ENCODE assay signal across 13 cellular contexts in genomic region chr20:4102381-4102780, GRCh38. TPM values are rescaled to one million over a fixed set of nuclear protein-coding genes. Genes with fewer than 3 reads are reported as not detected.
DNase-seq lines count a peak whose midpoint lies in the region; TF ChIP-seq lines count a peak whose summit lies in the region.
"Had no signal": no experiment of that assay in that cellular context is flagged by ENCODE, and none has a peak within 500 bp of the region (broad histone marks: within the 10 kb centered on the region; RNA-seq: fewer than 3 reads in every experiment).

No MANE protein-coding gene starts in this region.

- dilution Hi-C loops in mammary epithelial cell (cut with HindIII; ENCODE audit: low sequenced_read_pairs), result loop anchor here (5.0 kb wide), 1 partner anchor 65 kb away; no protein-coding TSS in a partner anchor

- no TSS peak for BruUV-seq in mammary epithelial cell (replicated peaks; lab: Mats Ljungman, UMichigan)

- peaks cover 9% of the 10 kb centered on the region for H3K4me1 ChIP-seq in GM23248 (ENCODE audit: insufficient read depth)
- peaks cover 5% of the 10 kb centered on the region for H3K4me1 ChIP-seq in mammary epithelial cell (ENCODE audit: insufficient read depth, low read length)
- H3K4me1 ChIP-seq: esophagus squamous epithelium, upper lobe of right lung had no signal

- in situ Hi-C loops in GM23248 (cut with MboI) (no loop called here), mammary epithelial cell (cut with MboI; ENCODE audit: low sequenced_read_pairs in 2 of 2) (loop anchor here in 1 of 2 donors (10.0 kb wide), 1 partner anchor 492 kb away; no protein-coding TSS in a partner anchor), ACHN (cut with HindIII; ENCODE audit: low pct_ligation_motif_present, low pct_unique_long_range_greater_than_20kb, low sequenced_read_pairs) (no loop called here)

- H3K4me2 ChIP-seq in GM23248 (ENCODE audit: unreplicated experiment), result no peak overlapping the region
- H3K4me2 ChIP-seq in mammary epithelial cell (ENCODE audit: insufficient read depth, low read depth, low read length), result no peak overlapping the region

- 51 to 57% methylated on average over 5 to 6 of the region's 6 CpGs for WGBS in GM23248 (ENCODE audit: low coverage in 1 of 2, low lambda C conversion rate in 2 of 2, missing lambda C conversion rate in 2 of 2), 2 experiments
- WGBS in mammary epithelial cell (ENCODE audit: low coverage, missing lambda C conversion rate), result 50% methylated on average over 6 of the region's 6 CpGs

- H3K79me2 ChIP-seq in GM23248 (ENCODE audit: insufficient read depth), result no peaks in the 10 kb centered on the region
- no peaks in the 10 kb centered on the region for H3K79me2 ChIP-seq in mammary epithelial cell (ENCODE audit: insufficient read depth, low read length)

- CTCF ChIA-PET in mammary epithelial cell (lab: Charles Lee; ENCODE audit: low non-redundant PET), result no interaction called here

- H2AFZ ChIP-seq in GM23248 (no peak overlapping the region; the same call in 1 of the 2 replicates), mammary epithelial cell (ENCODE audit: low read depth, low read length) (peak overlapping the region; percentile 13)

- H3K9me3 ChIP-seq in GM23248 (ENCODE audit: low read depth), result no peaks in the 10 kb centered on the region
- no peaks in the 10 kb centered on the region for H3K9me3 ChIP-seq in mammary epithelial cell (replicated peaks; ENCODE audit: insufficient read depth, low read length)
- H3K9me3 ChIP-seq: esophagus squamous epithelium, SJSA1, upper lobe of right lung had no signal

- H4K20me1 ChIP-seq in GM23248 (ENCODE audit: insufficient read depth) (no peaks in the 10 kb centered on the region), mammary epithelial cell (ENCODE audit: insufficient read depth, low read length) (no peaks in the 10 kb centered on the region)

- no peak overlapping the region for H3K27ac ChIP-seq in GM23248
- peak overlapping the region; percentile 1 for H3K27ac ChIP-seq in mammary epithelial cell (ENCODE audit: insufficient read depth, low read depth, low read length)
- H3K27ac ChIP-seq: esophagus squamous epithelium, SJSA1, upper lobe of right lung had no signal

- no peaks in the 10 kb centered on the region for H3K27me3 ChIP-seq in GM23248 (replicated peaks; ENCODE audit: insufficient read depth)
- no peaks in the 10 kb centered on the region for H3K27me3 ChIP-seq in mammary epithelial cell (ENCODE audit: insufficient read depth, low read length)
- H3K27me3 ChIP-seq: SJSA1, upper lobe of right lung had no signal

- H3K36me3 ChIP-seq in GM23248 (ENCODE audit: low read depth) (no peaks in the 10 kb centered on the region), mammary epithelial cell (ENCODE audit: insufficient read depth, low read length) (no peaks in the 10 kb centered on the region)
- H3K36me3 ChIP-seq: esophagus squamous epithelium, SJSA1, upper lobe of right lung had no signal

- H3K9ac ChIP-seq in GM23248 (no peak overlapping the region), mammary epithelial cell (ENCODE audit: insufficient read depth, low read length) (no peak overlapping the region)

- TF ChIP-seq CTCF in mammary epithelial cell (conservative IDR thresholded peaks at IDR 0.05 in 1 of 2, IDR thresholded peaks at IDR 0.05 in 1 of 2; ENCODE audit: extremely low read depth in 1 of 2, insufficient read depth in 1 of 2, low read depth in 1 of 2, low read length in 2 of 2), result no peak

- H3F3A ChIP-seq in GM23248 (ENCODE audit: insufficient read depth), result peaks cover 21% of the 10 kb centered on the region

- H3K4me3 ChIP-seq in GM23248 (no peak overlapping the region), mammary epithelial cell (replicated peaks in 1 of 3; ENCODE audit: insufficient read depth in 1 of 3, low read depth in 2 of 3, low read length in 3 of 3) (no peak overlapping the region)
- H3K4me3 ChIP-seq: esophagus squamous epithelium, SJSA1, upper lobe of right lung had no signal

- no peaks in the 10 kb centered on the region for H3K9me2 ChIP-seq in GM23248 (ENCODE audit: insufficient read depth)

- intact Hi-C loops in mammary epithelial cell (cut with micrococcal nuclease), result no loop called here

- DNase-seq in GM23248, result peak; percentile 66
- peak; percentile 86 to 95 for DNase-seq in NCI-H524 (lab: John Stamatoyannopoulos, UW)
- DNase-seq in mammary epithelial cell, result peak; percentile 78
- DNase-seq in myocyte (ENCODE audit: low read depth), result peak; percentile 94
- DNase-seq in globus pallidus (ENCODE audit: low spot score), result no peak
- DNase-seq in ACHN, result no peak
- no peak for DNase-seq in SKM-1 (lab: John Stamatoyannopoulos, UW; ENCODE audit: unreplicated experiment)
- DNase-seq: CD4-positive, alpha-beta T cell; esophagus squamous epithelium; NCI-H2171; stimulated activated naive B cell treated with anti-CD40 and anti-IgM and Interleukin-4, amounts not matched to agents 10 μg/mL and 1 μg/mL and 100 μg/mL, for 72 hours; upper lobe of right lung had no signal

RNA-seq across cellular contexts. Expression of gene SMOX, which starts 46.2 kb away (rescaled TPM):
- total RNA-seq in GM23248 (2014; rRNA removed; shearing (Covaris generic)), result 16.8 and 18.5 TPM in 2 replicates
- polyA plus RNA-seq in GM23248 (2016; fragmentation: Nextera tagmentation; extraction: Ambion mirVana) (19.3 and 21.6 TPM in 2 replicates), mammary epithelial cell (5.4 TPM)
- total RNA-seq in mammary epithelial cell (10 to 100 TPM in 1 of 2 donors, 1 to 10 TPM in 1; 6.5 to 16.4 TPM), myocyte (6.6 and 7.6 TPM in 2 replicates)
- polyA minus RNA-seq in mammary epithelial cell, result 6.7 TPM
- 6.2 TPM for polyA plus RNA-seq in myocyte (2012)

Comparison
In these comparisons a context has a peak if more than half of its experiments do, and no peak if none do; other contexts are left out.
1. DNase-seq: peak in GM23248 (single experiment), NCI-H524 (2 of 2), mammary epithelial cell (single experiment) and myocyte (single experiment); none in globus pallidus (single experiment), ACHN (single experiment) and SKM-1 (single experiment).